ENCODE assay signal across 8 cellular contexts in genomic region chr6:166333172-166333995, GRCh38. TPM values are rescaled to one million over a fixed set of nuclear protein-coding genes. Genes with fewer than 3 reads are reported as not detected.
A peak's percentile ranks its signal among the peaks of the same experiment; 100 is the strongest.
DNase-seq lines count a peak whose midpoint lies in the region; ATAC-seq and TF ChIP-seq lines count a peak whose summit lies in the region.

No MANE protein-coding gene starts in this region.

- peaks cover 9 to 17% of the 10 kb centered on the region in 2 donors for H3K36me3 Mint-ChIP-seq in naive B cell

- H3K4me3 Mint-ChIP-seq in naive B cell, result peak overlapping the region; percentile 7 to 84 (median 65)

- H3K27ac Mint-ChIP-seq in naive B cell, result peak overlapping the region; percentile 21 to 96 (median 83)

- no peaks in the 10 kb centered on the region for H3K27me3 Mint-ChIP-seq in naive B cell

- peak; percentile 78 for ATAC-seq in GM18909 (IDR thresholded peaks at IDR 0.05; ENCODE audit: poor library complexity, unreplicated experiment)
- ATAC-seq in HG02678 (IDR thresholded peaks at IDR 0.05; ENCODE audit: unreplicated experiment), result peak; percentile 70
- peak; percentile 83 to 94 for ATAC-seq in naive B cell (ENCODE audit: low read depth in 2 of 2)
- no peak for ATAC-seq in SK-N-SH treated with all-trans-retinoic acid at 6 μM for 48 hours

- H3K9me3 Mint-ChIP-seq in naive B cell, result no peaks in the 10 kb centered on the region

- DNase-seq in NOMO-1 treated with dmso at 0.1 percent for 144 hours (lab: John Stamatoyannopoulos, UW; ENCODE audit: unreplicated experiment) (peak; percentile 44), naive B cell (peak; percentile 39), NCI-H524 (lab: John Stamatoyannopoulos, UW) (no peak), pons (ENCODE audit: low spot score) (no peak)
- no peak for DNase-seq in stimulated activated CD4-positive, alpha-beta T cell treated with anti-CD3 and anti-CD28 coated beads, Interleukin-4, amount 100 ng/mL, for 4 hours

- peaks cover 4 to 53% (median 32%) of the 10 kb centered on the region in 3 donors for H3K4me1 Mint-ChIP-seq in naive B cell

TF ChIP-seq in SK-N-SH treated with all-trans-retinoic acid at 6 μM for 48 hours, 23 proteins besides CTCF, POLR2A, EP300 and RAD21:
- TF ChIP-seq ZFP30 (CRISPR knock-in tag; IDR thresholded peaks at IDR 0.05) (no peak), OSR1 (CRISPR knock-in tag; IDR thresholded peaks at IDR 0.05) (no peak), CREB5 (CRISPR knock-in tag; IDR thresholded peaks at IDR 0.05; ENCODE audit: low read depth) (no peak), GLIS3 (CRISPR knock-in tag; IDR thresholded peaks at IDR 0.05) (no peak), ARNTL (CRISPR knock-in tag; IDR thresholded peaks at IDR 0.05; ENCODE audit: borderline replicate concordance, low read depth) (no peak), ZC3H10 (CRISPR knock-in tag; IDR thresholded peaks at IDR 0.05) (no peak), RARB (CRISPR knock-in tag; IDR thresholded peaks at IDR 0.05) (no peak), ZNF70 (CRISPR knock-in tag; IDR thresholded peaks at IDR 0.05) (no peak)
- TF ChIP-seq, protein P1, sequence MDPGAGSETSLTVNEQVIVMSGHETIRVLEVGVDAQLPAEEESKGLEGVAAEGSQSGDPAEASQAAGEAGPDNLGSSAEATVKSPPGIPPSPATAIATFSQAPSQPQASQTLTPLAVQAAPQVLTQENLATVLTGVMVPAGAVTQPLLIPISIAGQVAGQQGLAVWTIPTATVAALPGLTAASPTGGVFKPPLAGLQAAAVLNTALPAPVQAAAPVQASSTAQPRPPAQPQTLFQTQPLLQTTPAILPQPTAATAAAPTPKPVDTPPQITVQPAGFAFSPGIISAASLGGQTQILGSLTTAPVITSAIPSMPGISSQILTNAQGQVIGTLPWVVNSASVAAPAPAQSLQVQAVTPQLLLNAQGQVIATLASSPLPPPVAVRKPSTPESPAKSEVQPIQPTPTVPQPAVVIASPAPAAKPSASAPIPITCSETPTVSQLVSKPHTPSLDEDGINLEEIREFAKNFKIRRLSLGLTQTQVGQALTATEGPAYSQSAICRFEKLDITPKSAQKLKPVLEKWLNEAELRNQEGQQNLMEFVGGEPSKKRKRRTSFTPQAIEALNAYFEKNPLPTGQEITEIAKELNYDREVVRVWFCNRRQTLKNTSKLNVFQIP (CRISPR knock-in tag; IDR thresholded peaks at IDR 0.05; ENCODE audit: borderline replicate concordance, low read depth), result no peak

RNA-seq across cellular contexts. Expression of gene SFT2D1, which starts 9.0 kb away (rescaled TPM):
- polyA plus RNA-seq in naive B cell (ENCODE audit: low read depth in 6 of 6), result 100 to 1,000 TPM in 5 of 6 donors, 10 to 100 TPM in 1; 95.5 to 172 (median 109) TPM

RNA-seq across cellular contexts. Expression of gene PRR18, which starts 25.2 kb away (rescaled TPM):
- not detected for polyA plus RNA-seq in naive B cell (ENCODE audit: low read depth in 6 of 6)

RNA-seq across cellular contexts. Expression of gene MPC1, which starts 49.4 kb away (rescaled TPM):
- polyA plus RNA-seq in naive B cell (ENCODE audit: low read depth in 6 of 6), result 10 to 100 TPM; 30.2 to 61.0 (median 52.6) TPM

Comparison
In these comparisons a context has a peak if more than half of its experiments do, and no peak if none do; other contexts are left out.
1. DNase-seq: peak in NOMO-1 treated with dmso at 0.1 percent for 144 hours (single experiment) and naive B cell (single experiment); none in stimulated activated CD4-positive, alpha-beta T cell treated with anti-CD3 and anti-CD28 coated beads, Interleukin-4, amount 100 ng/mL, for 4 hours (0 of 2), NCI-H524 (0 of 2) and pons (single experiment).